ENCODE assay signal across 21 cellular contexts in genomic region chr14:63432888-63433552, GRCh38.
"Had no signal": no experiment of that assay in that cellular context is flagged by ENCODE, and none has a peak within 500 bp of the region (broad histone marks: within the 10 kb centered on the region; RNA-seq: fewer than 3 reads in every experiment).

No MANE protein-coding gene starts in this region.

- H3K9ac ChIP-seq: parathyroid adenoma had no signal

- H3K9me3 ChIP-seq: esophagus squamous epithelium, mucosa of descending colon, neutrophil, thyroid gland had no signal

- H3K27me3 ChIP-seq: cardiac muscle cell, esophagus squamous epithelium, neutrophil, thyroid gland had no signal

- H3K4me2 ChIP-seq: smooth muscle cell had no signal

- H3K4me3 Mint-ChIP-seq: activated naive CD8-positive, alpha-beta T cell; activated T-cell treated with anti-CD3 and anti-CD28 coated beads, Interleukin-2, amount 50 U/mL, for 72 hours; effector memory CD8-positive, alpha-beta T cell; naive B cell; stimulated activated memory B cell treated with anti-CD40 and anti-IgM and Interleukin-4, amounts not matched to agents 10 μg/mL and 1 μg/mL and 100 μg/mL, for 72 hours had no signal

- ATAC-seq: activated T-cell treated with anti-CD3 and anti-CD28 coated beads, Interleukin-2, amount 50 U/mL, for 72 hours; effector memory CD8-positive, alpha-beta T cell; left ventricle myocardium superior; mucosa of descending colon; sciatic nerve; stimulated activated memory B cell treated with anti-CD40 and anti-IgM and Interleukin-4, amounts not matched to agents 10 μg/mL and 1 μg/mL and 100 μg/mL, for 72 hours had no signal

- H3K27ac ChIP-seq: cardiac muscle cell, neutrophil, parathyroid adenoma, thyroid gland, WERI-Rb-1 had no signal

- H3K36me3 Mint-ChIP-seq: activated naive CD8-positive, alpha-beta T cell had no signal

- H2AFZ ChIP-seq: parathyroid adenoma had no signal

- DNase-seq: activated CD4-positive, alpha-beta T cell treated with anti-CD3 and anti-CD28 coated beads for 1 hour; activated CD8-positive, alpha-beta memory T cell treated with anti-CD3 and anti-CD28 coated beads for 24 hours; activated CD8-positive, alpha-beta memory T cell treated with anti-CD3 and anti-CD28 coated beads, Interleukin-2, amount 50 U/mL, for 48 hours; activated gamma-delta T cell; activated T-cell treated with anti-CD3 and anti-CD28 coated beads, Interleukin-2, amount 50 U/mL, for 72 hours; effector memory CD8-positive, alpha-beta T cell; esophagus squamous epithelium; left ventricle myocardium superior; mucosa of descending colon; naive B cell; stimulated activated CD4-positive, alpha-beta T cell treated with anti-CD3 and anti-CD28 coated beads, Interleukin-4, amount 100 ng/mL, for 1 hour; T-helper 2 cell; thyroid gland; WERI-Rb-1 had no signal

- H3K9me3 Mint-ChIP-seq: activated T-cell treated with anti-CD3 and anti-CD28 coated beads, Interleukin-2, amount 50 U/mL, for 72 hours; effector memory CD8-positive, alpha-beta T cell; naive B cell; stimulated activated memory B cell treated with anti-CD40 and anti-IgM and Interleukin-4, amounts not matched to agents 10 μg/mL and 1 μg/mL and 100 μg/mL, for 72 hours had no signal

- H3K36me3 ChIP-seq: cardiac muscle cell, esophagus squamous epithelium, neutrophil, thyroid gland, WERI-Rb-1 had no signal

- H3K4me3 ChIP-seq: cardiac muscle cell, esophagus squamous epithelium, mucosa of descending colon, smooth muscle cell, thyroid gland had no signal

- H3K27ac Mint-ChIP-seq: activated T-cell treated with anti-CD3 and anti-CD28 coated beads, Interleukin-2, amount 50 U/mL, for 72 hours; stimulated activated memory B cell treated with anti-CD40 and anti-IgM and Interleukin-4, amounts not matched to agents 10 μg/mL and 1 μg/mL and 100 μg/mL, for 72 hours had no signal
